In genomic region chr13:39581177-39581576, GRCh38 we compare ENCODE assay signal across 17 cellular contexts. TPM values are rescaled to one million over a fixed set of nuclear protein-coding genes. Genes with fewer than 3 reads are reported as not detected.
A peak's percentile ranks its signal among the peaks of the same experiment; 100 is the strongest.
DNase-seq lines count a peak whose midpoint lies in the region; ATAC-seq and TF ChIP-seq lines count a peak whose summit lies in the region.
"Had no signal": no experiment of that assay in that cellular context is flagged by ENCODE, and none has a peak within 500 bp of the region (broad histone marks: within the 10 kb centered on the region; RNA-seq: fewer than 3 reads in every experiment).

No MANE protein-coding gene starts in this region.

- H3K4me3 ChIP-seq in left ventricle myocardium inferior (no peak overlapping the region), right cardiac atrium (ENCODE audit: low read length) (no peak overlapping the region), hepatocyte (no peak overlapping the region)
- H3K4me3 ChIP-seq: HAP-1 had no signal

- peak overlapping the region; percentile 66 for H3K27ac ChIP-seq in left ventricle myocardium inferior (replicated peaks)
- no peak overlapping the region for H3K27ac ChIP-seq in right cardiac atrium (ENCODE audit: low read length)
- no peak overlapping the region for H3K27ac ChIP-seq in hepatocyte
- H3K27ac ChIP-seq: 22Rv1, HL-60 had no signal

- H3K79me2 ChIP-seq in hepatocyte, result no peaks in the 10 kb centered on the region

- no peak overlapping the region for H2AFZ ChIP-seq in hepatocyte

- ATAC-seq in right cardiac atrium (no peak), GM21367 (IDR thresholded peaks at IDR 0.05; ENCODE audit: unreplicated experiment) (no peak)
- no peak for ATAC-seq in effector memory CD8-positive, alpha-beta T cell (replicated peaks)
- ATAC-seq: CD8-positive, alpha-beta T cell had no signal

- H3K9me3 Mint-ChIP-seq in nephron progenitor cell, result no peaks in the 10 kb centered on the region
- H3K9me3 Mint-ChIP-seq in effector memory CD8-positive, alpha-beta T cell, result no peaks in the 10 kb centered on the region
- H3K9me3 Mint-ChIP-seq: CD8-positive, alpha-beta T cell; HFFc6 had no signal

- H3K4me1 ChIP-seq in left ventricle myocardium inferior (peaks cover 99% of the 10 kb centered on the region), right cardiac atrium (ENCODE audit: control insufficient read depth, insufficient read depth, low read length) (peaks cover 13% of the 10 kb centered on the region), hepatocyte (ENCODE audit: insufficient read depth) (no peaks in the 10 kb centered on the region)
- H3K4me1 ChIP-seq: Caco-2 had no signal

- TF ChIP-seq CTCF in left ventricle myocardium inferior (IDR thresholded peaks at IDR 0.05; ENCODE audit: borderline replicate concordance) (no peak), nephron progenitor cell (IDR thresholded peaks at IDR 0.05) (no peak), hepatocyte (IDR thresholded peaks at IDR 0.05; ENCODE audit: poor library complexity) (no peak)

- H3K36me3 ChIP-seq in left ventricle myocardium inferior (no peaks in the 10 kb centered on the region), hepatocyte (replicated peaks; ENCODE audit: insufficient read depth, low read depth) (no peaks in the 10 kb centered on the region)
- H3K36me3 ChIP-seq: HAP-1 had no signal

- H3K9me3 ChIP-seq in left ventricle myocardium inferior (replicated peaks) (no peaks in the 10 kb centered on the region), right cardiac atrium (ENCODE audit: control insufficient read depth, low read length) (no peaks in the 10 kb centered on the region), hepatocyte (ENCODE audit: low read depth) (no peaks in the 10 kb centered on the region)
- H3K9me3 ChIP-seq: Caco-2, HAP-1 had no signal

- DNase-seq in left ventricle myocardium inferior, result no peak
- DNase-seq in right cardiac atrium, result no peak
- peak; percentile 11 for DNase-seq in NCI-H69 (lab: John Stamatoyannopoulos, UW)
- DNase-seq in nephron progenitor cell, result no peak
- no peak for DNase-seq in hepatocyte (ENCODE audit: low spot score)
- no peak for DNase-seq in effector memory CD8-positive, alpha-beta T cell
- no peak for DNase-seq in NCI-H748 (lab: John Stamatoyannopoulos, UW; ENCODE audit: unreplicated experiment)
- DNase-seq: Caco-2; CD8-positive, alpha-beta T cell; DND-41; GF-D8; HFFc6 had no signal

- 39% methylated on average over 3 of the region's 3 CpGs for WGBS in right cardiac atrium
- WGBS in hepatocyte (ENCODE audit: low lambda C conversion rate, missing lambda C conversion rate), result 65% methylated on average over 3 of the region's 3 CpGs

- H3K27me3 Mint-ChIP-seq in nephron progenitor cell (ENCODE audit: low read depth, poor library complexity), result peaks cover 5% of the 10 kb centered on the region
- H3K27me3 Mint-ChIP-seq in effector memory CD8-positive, alpha-beta T cell, result peaks cover 14 to 41% of the 10 kb centered on the region in 2 donors

- peak overlapping the region; percentile 18 for H3K27ac Mint-ChIP-seq in nephron progenitor cell
- H3K27ac Mint-ChIP-seq in effector memory CD8-positive, alpha-beta T cell, result no peak overlapping the region
- H3K27ac Mint-ChIP-seq: CD14-positive monocyte; CD8-positive, alpha-beta T cell; HFFc6 had no signal

- no peaks in the 10 kb centered on the region for H3K27me3 ChIP-seq in left ventricle myocardium inferior (ENCODE audit: low read depth)
- H3K27me3 ChIP-seq in right cardiac atrium (ENCODE audit: control insufficient read depth, insufficient read depth), result no peaks in the 10 kb centered on the region
- H3K27me3 ChIP-seq in hepatocyte, result no peaks in the 10 kb centered on the region

- no peaks in the 10 kb centered on the region for H4K20me1 ChIP-seq in hepatocyte (ENCODE audit: insufficient read depth, poor library complexity, severe bottlenecking)

- no peaks in the 10 kb centered on the region for H3K9me2 ChIP-seq in hepatocyte (replicated peaks; ENCODE audit: insufficient read depth)

- H3K4me2 ChIP-seq in hepatocyte, result no peak overlapping the region

- no peak overlapping the region for H3K4me3 Mint-ChIP-seq in nephron progenitor cell
- no peak overlapping the region for H3K4me3 Mint-ChIP-seq in effector memory CD8-positive, alpha-beta T cell
- H3K4me3 Mint-ChIP-seq: CD14-positive monocyte; CD8-positive, alpha-beta T cell; HFFc6 had no signal

- intact Hi-C loops in left ventricle myocardium inferior (cut with micrococcal nuclease), result loop anchor here (10.0 kb wide), 1 partner anchor 66 kb away; no protein-coding TSS in a partner anchor
- intact Hi-C loops in right cardiac atrium (cut with DNase I), result no loop called here

- H3K36me3 Mint-ChIP-seq in nephron progenitor cell (ENCODE audit: low read depth), result peaks cover 17% of the 10 kb centered on the region
- H3K36me3 Mint-ChIP-seq in effector memory CD8-positive, alpha-beta T cell (ENCODE audit: insufficient read depth), result no peaks in the 10 kb centered on the region
- H3K36me3 Mint-ChIP-seq: CD14-positive monocyte; CD8-positive, alpha-beta T cell had no signal

- peaks cover 13% of the 10 kb centered on the region for H3K4me1 Mint-ChIP-seq in nephron progenitor cell
- peaks cover 2 to 4% of the 10 kb centered on the region in 2 donors for H3K4me1 Mint-ChIP-seq in effector memory CD8-positive, alpha-beta T cell (ENCODE audit: low read depth in 2 of 2)
- H3K4me1 Mint-ChIP-seq: CD14-positive monocyte had no signal

RNA-seq across cellular contexts. Expression of gene LHFPL6, which starts 21.8 kb away (rescaled TPM):
- 51.4 TPM for total RNA-seq in left ventricle myocardium inferior
- total RNA-seq in right cardiac atrium, result 10 to 100 TPM; 54.0 to 65.3 (median 56.4) TPM
- polyA plus RNA-seq in right cardiac atrium, result 66.8 TPM
- 7.2 and 12.1 TPM in 2 replicates for total RNA-seq in hepatocyte
- 14.1 and 17.2 TPM in 2 replicates for polyA plus RNA-seq in hepatocyte
- total RNA-seq: CD8-positive, alpha-beta T cell had no signal
